8 cellular contexts compared by ENCODE assay signal in genomic region chr1:158117854-158118691, GRCh38.
DNase-seq lines count a peak whose midpoint lies in the region; ATAC-seq and TF ChIP-seq lines count a peak whose summit lies in the region.

No MANE protein-coding gene starts in this region.

- H3K4me1 ChIP-seq in Caco-2 (no peaks in the 10 kb centered on the region), mesenchymal stem cell (ENCODE audit: control insufficient read depth, insufficient read depth, low read depth, low read length) (peaks cover 29% of the 10 kb centered on the region)

- H3K14ac ChIP-seq in mesenchymal stem cell (ENCODE audit: low read length in 2 of 2): no peak overlapping the region

- H2BK5ac ChIP-seq in mesenchymal stem cell (ENCODE audit: low read depth, low read length, poor library complexity, severe bottlenecking): peak overlapping the region; percentile 60

- H3K36me3 Mint-ChIP-seq in Caco-2 (ENCODE audit: insufficient read depth, unreplicated experiment): no peaks in the 10 kb centered on the region

- no peak overlapping the region for H3K23ac ChIP-seq in mesenchymal stem cell (ENCODE audit: low read length in 2 of 2)

- 41% methylated on average over 22 of the region's 22 CpGs for WGBS in mesenchymal stem cell

- H4K8ac ChIP-seq in mesenchymal stem cell (ENCODE audit: low read length): no peak overlapping the region

- H4K91ac ChIP-seq in mesenchymal stem cell (ENCODE audit: low read length): no peak overlapping the region

- no peak overlapping the region for H3K18ac ChIP-seq in mesenchymal stem cell (ENCODE audit: low read depth in 1 of 2, low read length in 2 of 2)

- peak overlapping the region; percentile 36 for H3K4me2 ChIP-seq in mesenchymal stem cell (ENCODE audit: low read length, poor library complexity, severe bottlenecking)

- H3K4me1 Mint-ChIP-seq in Caco-2 (ENCODE audit: low read depth, unreplicated experiment): peaks cover 7% of the 10 kb centered on the region

- no TSS peak for BruUV-seq in Caco-2 (replicated peaks; lab: Mats Ljungman, UMichigan)

- H2BK120ac ChIP-seq in mesenchymal stem cell (ENCODE audit: low read depth, low read length): no peak overlapping the region

- no peaks in the 10 kb centered on the region for H3K9me3 ChIP-seq in Caco-2
- H3K9me3 ChIP-seq in WERI-Rb-1 (ENCODE audit: severe bottlenecking): no peaks in the 10 kb centered on the region
- H3K9me3 ChIP-seq in mesenchymal stem cell (ENCODE audit: control insufficient read depth, low read length): no peaks in the 10 kb centered on the region

- H3K27me3 ChIP-seq in Caco-2 (replicated peaks; ENCODE audit: control insufficient read depth, insufficient read depth, low read length) (no peaks in the 10 kb centered on the region), WERI-Rb-1 (ENCODE audit: insufficient read depth, low read depth, severe bottlenecking) (peaks cover 11% of the 10 kb centered on the region), dorsolateral prefrontal cortex (peaks cover 0 to 48% (median 7%) of the 10 kb centered on the region in 45 donors), mesenchymal stem cell (ENCODE audit: control insufficient read depth in 1 of 2, insufficient read depth in 1 of 2, low read length in 2 of 2) (peaks cover 0 to 5% of the 10 kb centered on the region in 2 experiments)

- no peak overlapping the region for H2AFZ ChIP-seq in mesenchymal stem cell (ENCODE audit: low read depth, low read length)

- peak; percentile 42 to 54 for DNase-seq in Caco-2
- DNase-seq in Jurkat, Clone E6-1 (ENCODE audit: low read depth, low spot score): peak; percentile 65
- DNase-seq in WERI-Rb-1: peak; percentile 88
- DNase-seq in dorsolateral prefrontal cortex: peak in 5 of 10 donors; percentile 15 to 61 (median 41)
- DNase-seq in mesenchymal stem cell: peak; percentile 60
- peak; percentile 44 for DNase-seq in stimulated activated naive CD8-positive, alpha-beta T cell treated with anti-CD3 and anti-CD28 coated beads, Interleukin-15, Interleukin-2, amounts not matched to agents 100 U/mL and 50 U/mL, for 24 hours

- peaks cover 2% of the 10 kb centered on the region for H3K27me3 Mint-ChIP-seq in Caco-2 (ENCODE audit: insufficient read depth, unreplicated experiment)

- H3K27ac ChIP-seq in WERI-Rb-1 (no peak overlapping the region; the same call in 1 of the 2 replicates), dorsolateral prefrontal cortex (no peak overlapping the region), mesenchymal stem cell (ENCODE audit: low read length, poor library complexity, severe bottlenecking) (peak overlapping the region; percentile 77)

- H3K4ac ChIP-seq in mesenchymal stem cell (ENCODE audit: low read depth in 1 of 2, low read length in 2 of 2): no peak overlapping the region

- H2AK5ac ChIP-seq in mesenchymal stem cell (ENCODE audit: low read length, severe bottlenecking): peak overlapping the region; percentile 92

- intact Hi-C loops in Caco-2 (cut with micrococcal nuclease; ENCODE audit: unreplicated experiment): no loop called here
- intact Hi-C loops in dorsolateral prefrontal cortex (cut with DNase I): no loop called here

- POLR2A ChIA-PET in Caco-2 (lab: Charles Lee): interaction anchor here (0.6 kb wide), 1 partner anchor 985 kb away, joined by 11 read pairs; no protein-coding TSS in a partner anchor

- peak overlapping the region; percentile 32 for H3K9ac ChIP-seq in mesenchymal stem cell (ENCODE audit: low read length)

- no peak overlapping the region for H2BK12ac ChIP-seq in mesenchymal stem cell (ENCODE audit: low read length in 2 of 2)

- H3K4me3 Mint-ChIP-seq in Caco-2 (ENCODE audit: unreplicated experiment): no peak overlapping the region

- H3K4me3 ChIP-seq in Caco-2 (ENCODE audit: low read depth, low read length) (no peak overlapping the region), WERI-Rb-1 (ENCODE audit: low read depth, low read length) (peak overlapping the region; percentile 42), dorsolateral prefrontal cortex (peak overlapping the region in 46 of 59 donors; percentile 4 to 51 (median 29)), mesenchymal stem cell (ENCODE audit: insufficient read depth in 1 of 2, low read depth in 1 of 2, low read length in 2 of 2) (peak overlapping the region in 1 of 2 experiments; percentile 64)
- H3K4me3 ChIP-seq in Jurkat, Clone E6-1 (ENCODE audit: low read length): no peak overlapping the region

- H3K9me3 Mint-ChIP-seq in Caco-2 (ENCODE audit: unreplicated experiment): no peaks in the 10 kb centered on the region

- H3K36me3 ChIP-seq in Caco-2 (ENCODE audit: control insufficient read depth, insufficient read depth, low read length) (no peaks in the 10 kb centered on the region), WERI-Rb-1 (no peaks in the 10 kb centered on the region), mesenchymal stem cell (ENCODE audit: control insufficient read depth in 1 of 2, insufficient read depth in 2 of 2, low read depth in 1 of 2, low read length in 2 of 2) (no peaks in the 10 kb centered on the region)

- CTCF ChIA-PET in Caco-2 (lab: Charles Lee): interaction anchor here (0.7 to 3.0 kb wide), 7 partner anchors 11 to 154 kb away, joined by 3 to 15 read pairs (median 3); no protein-coding TSS in a partner anchor

- H3K79me1 ChIP-seq in mesenchymal stem cell (replicated peaks; ENCODE audit: low read length, poor library complexity, severe bottlenecking): peaks cover 2% of the 10 kb centered on the region

- peak; percentile 58 for ATAC-seq in stimulated activated naive CD8-positive, alpha-beta T cell treated with anti-CD3 and anti-CD28 coated beads, Interleukin-15, Interleukin-2, amounts not matched to agents 100 U/mL and 50 U/mL, for 24 hours
- ATAC-seq in HG03571 (IDR thresholded peaks at IDR 0.05; ENCODE audit: unreplicated experiment) (no peak), HG03520 (IDR thresholded peaks at IDR 0.05; ENCODE audit: unreplicated experiment) (no peak)

- TF ChIP-seq CTCF in Caco-2 (IDR thresholded peaks at IDR 0.05; ENCODE audit: insufficient read depth in 1 of 2, low read depth in 1 of 2, low read length in 1 of 2, severe bottlenecking in 1 of 2, unreplicated experiment in 1 of 2) (peak in 1 of 2 experiments; percentile 19), WERI-Rb-1 (IDR thresholded peaks at IDR 0.05; ENCODE audit: low read depth, low read length) (peak; percentile 92), dorsolateral prefrontal cortex (IDR thresholded peaks at IDR 0.05 in 54 of 56, conservative IDR thresholded peaks at IDR 0.05 in 2 of 56; ENCODE audit: low read depth in 1 of 56, partially characterized antibody in 56 of 56) (peak in 49 of 56 donors; percentile 9 to 64 (median 43))

- no peak overlapping the region for H3K27ac Mint-ChIP-seq in Caco-2 (ENCODE audit: unreplicated experiment)

- H2BK15ac ChIP-seq in mesenchymal stem cell (ENCODE audit: low read depth, poor library complexity, severe bottlenecking): no peak overlapping the region

Comparison
In these comparisons a context has a peak if more than half of its experiments do, and no peak if none do; other contexts are left out.
1. H3K4me3 ChIP-seq: peak in WERI-Rb-1 (single experiment) and dorsolateral prefrontal cortex (46 of 59); none in Caco-2 (single experiment) and Jurkat, Clone E6-1 (single experiment).